In genomic region chr3:65593780-65594752, GRCh38 we compare ENCODE assay signal across 29 cellular contexts.
DNase-seq lines count a peak whose midpoint lies in the region; ATAC-seq, FAIRE-seq and TF ChIP-seq lines count a peak whose summit lies in the region.
"Had no signal": no experiment of that assay in that cellular context is flagged by ENCODE, and none has a peak within 500 bp of the region (broad histone marks: within the 10 kb centered on the region; RNA-seq: fewer than 3 reads in every experiment).

No MANE protein-coding gene starts in this region.

- DNase-seq in H54 (ENCODE audit: insufficient read length, low spot score) (no peak), PC-3 (peak; percentile 6), endothelial cell of umbilical vein (ENCODE audit: low read depth, low spot score) (no peak), neural crest cell (ENCODE audit: low read depth, low spot score) (no peak), GM13977 (ENCODE audit: low spot score) (no peak), A673 (ENCODE audit: low spot score) (no peak)
- DNase-seq: activated CD4-positive, alpha-beta T cell treated with anti-CD3 and anti-CD28 coated beads, Interleukin-2, amount 10 ng/mL, durations not matched to agents 24 days and 14 days; activated gamma-delta T cell treated with Interleukin-2 at 50 U/mL for 16 hours; activated T-cell treated with anti-CD3 and anti-CD28 coated beads, Interleukin-2, amount 50 U/mL, for 24 hours; COR-L47; dermis blood vessel endothelial cell; DMS79 treated with DMSO at 0.1 percent for 48 hours; GF-D8; HFFc6; NCI-H1105; NCI-H2029; NCI-H446 treated with DMSO at 0.1 percent for 48 hours; Right ventricle myocardium superior; sigmoid colon; stimulated activated CD4-positive, alpha-beta T cell treated with anti-CD3 and anti-CD28 coated beads, Interleukin-4, amount 100 ng/mL, for 4 hours; T1000; WERI-Rb-1 had no signal

- H2AFZ ChIP-seq in PC-3 (ENCODE audit: low read length) (no peak overlapping the region), endothelial cell of umbilical vein (ENCODE audit: low read depth, low read length) (no peak overlapping the region)

- H3K4me3 ChIP-seq in PC-3 (ENCODE audit: low read length) (no peak overlapping the region), endothelial cell of umbilical vein (replicated peaks in 1 of 3; ENCODE audit: insufficient read depth in 1 of 3, low read depth in 1 of 3, low read length in 3 of 3) (no peak overlapping the region), A673 (ENCODE audit: low read depth, low read length, poor library complexity, severe bottlenecking) (no peak overlapping the region)
- H3K4me3 ChIP-seq: BLaER1 treated with 17β-estradiol and CSF1 and Interleukin-3, amounts not matched to agents 10 nM and 100 nM; lung; prostate gland; sigmoid colon had no signal

- TF ChIP-seq POLR2A in H54 (IDR thresholded peaks at IDR 0.05; ENCODE audit: low read depth, low read length): no peak
- TF ChIP-seq POLR2A in endothelial cell of umbilical vein (IDR thresholded peaks at IDR 0.05; ENCODE audit: low read depth, low read length): no peak

- ATAC-seq in PC-3: no peak
- ATAC-seq in HG03025 (IDR thresholded peaks at IDR 0.05; ENCODE audit: low FRiP score, unreplicated experiment): no peak
- no peak for ATAC-seq in GM19395 (IDR thresholded peaks at IDR 0.05; ENCODE audit: unreplicated experiment)
- ATAC-seq: stimulated activated memory B cell treated with anti-CD40 and anti-IgM and Interleukin-4, amounts not matched to agents 10 μg/mL and 1 μg/mL and 100 μg/mL, for 72 hours had no signal

- H3K9me3 ChIP-seq in PC-3 (ENCODE audit: low read length) (no peaks in the 10 kb centered on the region), endothelial cell of umbilical vein (replicated peaks; ENCODE audit: control insufficient read depth, insufficient read depth, low read length) (no peaks in the 10 kb centered on the region), A673 (ENCODE audit: low read depth, low read length, poor library complexity, severe bottlenecking) (no peaks in the 10 kb centered on the region)
- H3K9me3 ChIP-seq: prostate gland, sigmoid colon had no signal

- BruUV-seq in PC-3 (replicated peaks; lab: Mats Ljungman, UMichigan) (no TSS peak), endothelial cell of umbilical vein (replicated peaks; lab: Mats Ljungman, UMichigan) (no TSS peak), A673 (replicated peaks; lab: Mats Ljungman, UMichigan) (no TSS peak)

- intact Hi-C loops in PC-3 (cut with micrococcal nuclease): no loop called here
- intact Hi-C loops in endothelial cell of umbilical vein (cut with micrococcal nuclease): no loop called here
- intact Hi-C loops in A673 (cut with micrococcal nuclease; ENCODE audit: unreplicated experiment): no loop called here

- H3K9me3 Mint-ChIP-seq in neural crest cell: peaks cover 6% of the 10 kb centered on the region
- H3K9me3 Mint-ChIP-seq: activated CD4-positive, alpha-beta T cell treated with anti-CD3 and anti-CD28 coated beads, Interleukin-2, amount 10 ng/mL, durations not matched to agents 24 days and 14 days; activated T-cell treated with anti-CD3 and anti-CD28 coated beads, Interleukin-2, amount 50 U/mL, for 24 hours; HFFc6 had no signal

- H3K4me3 Mint-ChIP-seq in neural crest cell: peak overlapping the region; percentile 98
- H3K4me3 Mint-ChIP-seq: activated CD4-positive, alpha-beta T cell treated with anti-CD3 and anti-CD28 coated beads, Interleukin-2, amount 10 ng/mL, durations not matched to agents 24 days and 14 days; activated T-cell treated with anti-CD3 and anti-CD28 coated beads, Interleukin-2, amount 50 U/mL, for 24 hours; HFFc6; stimulated activated memory B cell treated with anti-CD40 and anti-IgM and Interleukin-4, amounts not matched to agents 10 μg/mL and 1 μg/mL and 100 μg/mL, for 72 hours had no signal

- H3F3A ChIP-seq in PC-3 (ENCODE audit: low read length, unreplicated experiment): no peaks in the 10 kb centered on the region

- H3K27me3 ChIP-seq in PC-3 (ENCODE audit: low read length) (no peaks in the 10 kb centered on the region), endothelial cell of umbilical vein (ENCODE audit: control insufficient read depth in 2 of 2, insufficient read depth in 2 of 2, low read length in 2 of 2) (peaks cover 15 to 18% of the 10 kb centered on the region in 2 experiments), A673 (replicated peaks; ENCODE audit: insufficient read depth, low read depth, low read length, poor library complexity) (no peaks in the 10 kb centered on the region)
- H3K27me3 ChIP-seq: BLaER1 treated with 17β-estradiol and CSF1 and Interleukin-3, amounts not matched to agents 10 nM and 100 nM; sigmoid colon had no signal

- H3K4me1 ChIP-seq in PC-3 (ENCODE audit: insufficient read depth, low read length) (no peaks in the 10 kb centered on the region), endothelial cell of umbilical vein (ENCODE audit: control insufficient read depth, extremely low read depth, insufficient read depth, low read length) (peaks cover 4% of the 10 kb centered on the region), A673 (ENCODE audit: insufficient read depth, low read length, poor library complexity, severe bottlenecking) (peaks cover 6% of the 10 kb centered on the region)
- H3K4me1 ChIP-seq: prostate gland had no signal

- H4K20me1 ChIP-seq in PC-3 (ENCODE audit: low read length): no peaks in the 10 kb centered on the region
- H4K20me1 ChIP-seq in endothelial cell of umbilical vein (replicated peaks; ENCODE audit: control insufficient read depth, extremely low read depth, insufficient read depth, low read length): peaks cover 2% of the 10 kb centered on the region
- H4K20me1 ChIP-seq: BLaER1 treated with 17β-estradiol and CSF1 and Interleukin-3, amounts not matched to agents 10 nM and 100 nM had no signal

- H3K36me3 ChIP-seq in PC-3 (ENCODE audit: low read depth, low read length) (no peaks in the 10 kb centered on the region), endothelial cell of umbilical vein (ENCODE audit: control insufficient read depth in 2 of 2, extremely low read depth in 1 of 2, insufficient read depth in 2 of 2, low read length in 2 of 2) (no peaks in the 10 kb centered on the region), A673 (ENCODE audit: insufficient read depth, low read length, poor library complexity, severe bottlenecking) (no peaks in the 10 kb centered on the region)
- H3K36me3 ChIP-seq: BLaER1 treated with 17β-estradiol and CSF1 and Interleukin-3, amounts not matched to agents 10 nM and 100 nM; prostate gland; sigmoid colon; WERI-Rb-1 had no signal

- H3K9ac ChIP-seq in PC-3 (ENCODE audit: low read length) (no peak overlapping the region), endothelial cell of umbilical vein (replicated peaks; ENCODE audit: extremely low read depth, insufficient read depth, low read length) (no peak overlapping the region)
- H3K9ac ChIP-seq: BLaER1 treated with 17β-estradiol and CSF1 and Interleukin-3, amounts not matched to agents 10 nM and 100 nM had no signal

- H3K79me2 ChIP-seq in PC-3 (ENCODE audit: low read length): no peaks in the 10 kb centered on the region
- H3K79me2 ChIP-seq in endothelial cell of umbilical vein (ENCODE audit: control insufficient read depth, insufficient read depth, low read length): no peaks in the 10 kb centered on the region

- CTCF ChIA-PET in PC-3 (lab: Charles Lee): no interaction called here
- CTCF ChIA-PET in endothelial cell of umbilical vein (lab: Charles Lee): interaction anchor here (1.1 kb wide), 1 partner anchor 79 kb away, joined by 3 read pairs; no protein-coding TSS in a partner anchor
- CTCF ChIA-PET in A673 (lab: Charles Lee): no interaction called here

- in situ Hi-C loops in GM13977 (cut with MboI; ENCODE audit: low pct_unique_long_range_greater_than_20kb, low sequenced_read_pairs, unreplicated experiment): no loop called here

- FAIRE-seq in H54 (lab: Jason Lieb, UNC) (peak; percentile 23), endothelial cell of umbilical vein (lab: Jason Lieb, UNC) (no peak)
- FAIRE-seq: endometrium had no signal

- H3K27me3 Mint-ChIP-seq in neural crest cell (ENCODE audit: low read depth): no peaks in the 10 kb centered on the region

- H3K4me2 ChIP-seq in PC-3 (ENCODE audit: low read length): no peak overlapping the region
- H3K4me2 ChIP-seq in endothelial cell of umbilical vein (ENCODE audit: insufficient read depth, low read length): no peak overlapping the region

- TF ChIP-seq CTCF in PC-3 (conservative IDR thresholded peaks at IDR 0.05; ENCODE audit: low read depth, low read length) (no peak), endothelial cell of umbilical vein (IDR thresholded peaks at IDR 0.05; ENCODE audit: extremely low read depth in 1 of 2, insufficient read depth in 1 of 2, low read depth in 1 of 2, low read length in 2 of 2) (no peak), neural crest cell (conservative IDR thresholded peaks at IDR 0.05) (no peak), GM13977 (IDR thresholded peaks at IDR 0.05; ENCODE audit: extremely low read depth, insufficient read depth, missing control alignments) (no peak), A673 (conservative IDR thresholded peaks at IDR 0.05; ENCODE audit: low read depth, low read length) (no peak)

- POLR2A ChIA-PET in PC-3 (lab: Charles Lee; ENCODE audit: unreplicated experiment): no interaction called here
- POLR2A ChIA-PET in endothelial cell of umbilical vein (lab: Charles Lee): no interaction called here
- POLR2A ChIA-PET in A673 (lab: Charles Lee; ENCODE audit: low non-redundant PET): no interaction called here

- H3K27ac Mint-ChIP-seq in neural crest cell (ENCODE audit: unreplicated experiment): peak overlapping the region; percentile 85
- H3K27ac Mint-ChIP-seq: activated CD4-positive, alpha-beta T cell treated with anti-CD3 and anti-CD28 coated beads, Interleukin-2, amount 10 ng/mL, durations not matched to agents 24 days and 14 days; activated T-cell treated with anti-CD3 and anti-CD28 coated beads, Interleukin-2, amount 50 U/mL, for 24 hours; HFFc6; stimulated activated memory B cell treated with anti-CD40 and anti-IgM and Interleukin-4, amounts not matched to agents 10 μg/mL and 1 μg/mL and 100 μg/mL, for 72 hours had no signal

- dilution Hi-C loops in endothelial cell of umbilical vein (cut with MboI; ENCODE audit: extremely low pct_ligation_motif_present, low sequenced_read_pairs): no loop called here

- peaks cover 86% of the 10 kb centered on the region for H3K4me1 Mint-ChIP-seq in neural crest cell
- H3K4me1 Mint-ChIP-seq: activated CD4-positive, alpha-beta T cell treated with anti-CD3 and anti-CD28 coated beads, Interleukin-2, amount 10 ng/mL, durations not matched to agents 24 days and 14 days; stimulated activated memory B cell treated with anti-CD40 and anti-IgM and Interleukin-4, amounts not matched to agents 10 μg/mL and 1 μg/mL and 100 μg/mL, for 72 hours had no signal

- H3K9me1 ChIP-seq in endothelial cell of umbilical vein (replicated peaks; ENCODE audit: control insufficient read depth, extremely low read depth, insufficient read depth, low read length): no peaks in the 10 kb centered on the region

- H3K9me2 ChIP-seq in PC-3 (replicated peaks; ENCODE audit: low read length): no peaks in the 10 kb centered on the region

- peaks cover 4% of the 10 kb centered on the region for H3K36me3 Mint-ChIP-seq in neural crest cell (ENCODE audit: low read depth)
- H3K36me3 Mint-ChIP-seq: stimulated activated memory B cell treated with anti-CD40 and anti-IgM and Interleukin-4, amounts not matched to agents 10 μg/mL and 1 μg/mL and 100 μg/mL, for 72 hours had no signal

- H3K27ac ChIP-seq in PC-3 (ENCODE audit: low read length) (no peak overlapping the region), endothelial cell of umbilical vein (ENCODE audit: insufficient read depth, low read depth, low read length) (no peak overlapping the region), A673 (ENCODE audit: low read depth, low read length, poor library complexity, severe bottlenecking) (no peak overlapping the region)
- H3K27ac ChIP-seq: BLaER1 treated with 17β-estradiol and CSF1 and Interleukin-3, amounts not matched to agents 10 nM and 100 nM; prostate gland; sigmoid colon; WERI-Rb-1 had no signal
